In genomic region chr19:50969413-50969760, GRCh38 we compare ENCODE assay signal across 1 cellular context.
TF ChIP-seq lines count a peak whose summit lies in the region.

Gene KLK6, minus strand, starts transcription at chr19:50969591. Its CDS starts 1,487 bp downstream, at chr19:50968104.

TF ChIP-seq in H1, 55 proteins besides CTCF, POLR2A, EP300 and RAD21 (continued from another document):
- TF ChIP-seq E2F6 (IDR thresholded peaks at IDR 0.05): no peak
